30 cellular contexts compared by ENCODE assay signal in genomic region chr4:178553201-178553600, GRCh38.
"Had no signal": no experiment of that assay in that cellular context is flagged by ENCODE, and none has a peak within 500 bp of the region (broad histone marks: within the 10 kb centered on the region; RNA-seq: fewer than 3 reads in every experiment).

No MANE protein-coding gene starts in this region.

- H3K27ac ChIP-seq: KMS-11, SK-N-MC had no signal

- FAIRE-seq: astrocyte, TTC549 had no signal

- ATAC-seq: activated T-helper 17 cell treated with anti-CD3 and anti-CD28 coated beads, Interleukin-2, amount 50 U/mL, for 72 hours; Panc1; Right ventricle myocardium inferior; T-cell had no signal

- H3K4me3 ChIP-seq: SK-N-MC had no signal

- H3K4me1 Mint-ChIP-seq: activated B cell treated with CpG ODN at 0.5 μM for 24 hours; activated CD4-positive, alpha-beta memory T cell treated with anti-CD3 and anti-CD28 coated beads, Interleukin-2, amount 10 ng/mL, durations not matched to agents 7 days and 5 days; activated CD4-positive, alpha-beta T cell treated with anti-CD3 and anti-CD28 coated beads, Interleukin-2, amount 10 ng/mL, durations not matched to agents 7 days and 5 days; activated T-helper 17 cell treated with anti-CD3 and anti-CD28 coated beads, Interleukin-2, amount 50 U/mL, for 72 hours; brain; central memory CD8-positive, alpha-beta T cell; T-cell had no signal

- H3K4me3 Mint-ChIP-seq: activated B cell treated with CpG ODN at 0.5 μM for 24 hours; activated CD4-positive, alpha-beta memory T cell treated with anti-CD3 and anti-CD28 coated beads, Interleukin-2, amount 10 ng/mL, durations not matched to agents 7 days and 5 days; activated CD4-positive, alpha-beta T cell treated with anti-CD3 and anti-CD28 coated beads, Interleukin-2, amount 10 ng/mL, durations not matched to agents 7 days and 5 days; activated naive CD4-positive, alpha-beta T cell treated with anti-CD3 and anti-CD28 coated beads for 36 hours; activated naive CD8-positive, alpha-beta T cell; activated T-helper 17 cell treated with anti-CD3 and anti-CD28 coated beads, Interleukin-2, amount 50 U/mL, for 72 hours; brain; central memory CD8-positive, alpha-beta T cell; T-cell had no signal

- H3K9me3 Mint-ChIP-seq: activated CD4-positive, alpha-beta memory T cell treated with anti-CD3 and anti-CD28 coated beads, Interleukin-2, amount 10 ng/mL, durations not matched to agents 7 days and 5 days; brain had no signal

- H3K27me3 Mint-ChIP-seq: activated B cell treated with CpG ODN at 0.5 μM for 24 hours; activated CD4-positive, alpha-beta memory T cell treated with anti-CD3 and anti-CD28 coated beads, Interleukin-2, amount 10 ng/mL, durations not matched to agents 7 days and 5 days; activated CD4-positive, alpha-beta T cell treated with anti-CD3 and anti-CD28 coated beads, Interleukin-2, amount 10 ng/mL, durations not matched to agents 7 days and 5 days; activated naive CD8-positive, alpha-beta T cell; activated T-helper 17 cell treated with anti-CD3 and anti-CD28 coated beads, Interleukin-2, amount 50 U/mL, for 72 hours; brain; central memory CD8-positive, alpha-beta T cell; T-cell had no signal

- DNase-seq: activated B cell treated with CpG ODN at 0.5 μM for 24 hours; activated CD4-positive, alpha-beta memory T cell treated with anti-CD3 and anti-CD28 coated beads, Interleukin-2, amount 10 ng/mL, durations not matched to agents 7 days and 5 days; activated CD4-positive, alpha-beta T cell treated with anti-CD3 and anti-CD28 coated beads, Interleukin-2, amount 10 ng/mL, durations not matched to agents 7 days and 5 days; activated gamma-delta T cell; activated naive CD4-positive, alpha-beta T cell treated with anti-CD3 and anti-CD28 coated beads for 36 hours; activated T-cell treated with anti-CD3 and anti-CD28 coated beads for 4 hours; activated T-cell treated with anti-CD3 and anti-CD28 coated beads, Interleukin-2, amount 50 U/mL, for 48 hours; MV-4-11; NCI-H1092 treated with DMSO at 0.1 percent for 48 hours; NCI-H1417 treated with DMSO at 0.1 percent for 48 hours; NCI-H1694; NCI-H2029 treated with DMSO at 0.1 percent for 48 hours; NCI-H446; NCI-H524 treated with DMSO at 0.1 percent for 48 hours; NK-92 treated with Interleukin-12 subunit alpha and Interleukin-12 subunit beta, amount 100 ng/mL, for 24 hours; OCI-M1; RPMI8226; T-cell; T-helper 2 cell; T1000 had no signal

- H3K27ac Mint-ChIP-seq: activated B cell treated with CpG ODN at 0.5 μM for 24 hours; activated CD4-positive, alpha-beta memory T cell treated with anti-CD3 and anti-CD28 coated beads, Interleukin-2, amount 10 ng/mL, durations not matched to agents 7 days and 5 days; activated CD4-positive, alpha-beta T cell treated with anti-CD3 and anti-CD28 coated beads, Interleukin-2, amount 10 ng/mL, durations not matched to agents 7 days and 5 days; activated naive CD4-positive, alpha-beta T cell treated with anti-CD3 and anti-CD28 coated beads for 36 hours; activated naive CD8-positive, alpha-beta T cell; activated T-helper 17 cell treated with anti-CD3 and anti-CD28 coated beads, Interleukin-2, amount 50 U/mL, for 72 hours; brain; T-cell had no signal

- H3K36me3 Mint-ChIP-seq: activated naive CD8-positive, alpha-beta T cell; brain; T-cell had no signal
